Comparison of ENCODE assay signal across 8 cellular contexts in genomic region chr6:149565539-149566371, GRCh38. TPM values are rescaled to one million over a fixed set of nuclear protein-coding genes. Genes with fewer than 3 reads are reported as not detected.
DNase-seq lines count a peak whose midpoint lies in the region; ATAC-seq lines count a peak whose summit lies in the region.

No MANE protein-coding gene starts in this region.

- DNase-seq in GM04504 (ENCODE audit: low read depth) (peak; percentile 88), MV-4-11 (lab: John Stamatoyannopoulos, UW) (peak; percentile 86), SK-N-DZ (ENCODE audit: low spot score) (peak; percentile 92), globus pallidus (ENCODE audit: low spot score) (peak; percentile 94), nucleus accumbens (lab: John Stamatoyannopoulos, UW) (peak; percentile 26 to 95 (median 88)), superior temporal gyrus (ENCODE audit: extremely low spot score) (peak; percentile 97)
- DNase-seq in activated naive CD4-positive, alpha-beta T cell treated with anti-CD3 and anti-CD28 coated beads, Interleukin-2, amount 50 U/mL, for 16 hours, result peak; percentile 93

- ATAC-seq in HG02571 (IDR thresholded peaks at IDR 0.05; ENCODE audit: unreplicated experiment), result peak; percentile 80

RNA-seq across cellular contexts. Expression of gene GINM1, which starts 0.4 kb away (rescaled TPM):
- 15.0 and 23.5 TPM in 2 replicates for polyA plus RNA-seq in SK-N-DZ (2014; cell fraction: cytosol; rRNA removed)
- 9.7 and 9.9 TPM in 2 replicates for polyA plus RNA-seq in SK-N-DZ (2014; cell fraction: nucleus; rRNA removed)

RNA-seq across cellular contexts. Expression of gene PPIL4, which starts 19.9 kb away (rescaled TPM):
- polyA plus RNA-seq in SK-N-DZ (2014; cell fraction: cytosol; rRNA removed), result 24.4 and 33.2 TPM in 2 replicates
- polyA plus RNA-seq in SK-N-DZ (2014; cell fraction: nucleus; rRNA removed), result 19.3 and 20.2 TPM in 2 replicates

Comparison
In these comparisons a context has a peak if more than half of its experiments do, and no peak if none do; other contexts are left out.
1. Peak in every context shown above with its lines: DNase-seq and ATAC-seq.